24 cellular contexts compared by ENCODE assay signal in genomic region chr17:80749611-80750010, GRCh38.
DNase-seq lines count a peak whose midpoint lies in the region; ATAC-seq and TF ChIP-seq lines count a peak whose summit lies in the region.
"Had no signal": no experiment of that assay in that cellular context is flagged by ENCODE, and none has a peak within 500 bp of the region (broad histone marks: within the 10 kb centered on the region; RNA-seq: fewer than 3 reads in every experiment).

No MANE protein-coding gene starts in this region.

- POLR2A ChIA-PET in IMR-90 (lab: Charles Lee; ENCODE audit: unreplicated experiment), result no interaction called here

- no peak overlapping the region for H3K14ac ChIP-seq in IMR-90 (replicated peaks; ENCODE audit: low read depth, low read length)

- H4K8ac ChIP-seq in IMR-90 (ENCODE audit: low read depth in 2 of 2, low read length in 2 of 2), result no peak overlapping the region; a peak in 1 of 4 replicates

- peaks cover 41% of the 10 kb centered on the region for H3K36me3 Mint-ChIP-seq in T-helper 2 cell treated with Interferon-gamma antibody and Interleukin-4, amounts not matched to agents 5 μg/mL and 100 μg/mL, for 36 hours (ENCODE audit: low read depth)
- peaks cover 34% of the 10 kb centered on the region for H3K36me3 Mint-ChIP-seq in activated naive CD8-positive, alpha-beta T cell treated with anti-CD3 and anti-CD28 coated beads, Interleukin-2, amount 50 U/mL, for 24 hours (ENCODE audit: low read depth)
- H3K36me3 Mint-ChIP-seq in natural killer cell treated with Interleukin-12 subunit alpha and Interleukin-12 subunit beta and Interleukin-15 and Interleukin-18, amount 100 ng/mL, for 72 hours, result no peaks in the 10 kb centered on the region

- no peak overlapping the region for H2AFZ ChIP-seq in IMR-90 (replicated peaks; ENCODE audit: low read length, poor library complexity)

- no peak for DNase-seq in T-helper 2 cell treated with Interferon-gamma antibody and Interleukin-4, amounts not matched to agents 5 μg/mL and 100 μg/mL, for 36 hours (ENCODE audit: low spot score)
- DNase-seq in T-helper 2 cell, result no peak
- DNase-seq in IMR-90, result no peak
- DNase-seq in activated naive CD8-positive, alpha-beta T cell treated with anti-CD3 and anti-CD28 coated beads, Interleukin-2, amount 50 U/mL, for 24 hours, result no peak
- no peak for DNase-seq in gastrocnemius medialis
- no peak for DNase-seq in middle frontal gyrus (ENCODE audit: extremely low spot score, low spot score)
- DNase-seq in natural killer cell treated with Interleukin-12 subunit alpha and Interleukin-12 subunit beta and Interleukin-15 and Interleukin-18, amount 100 ng/mL, for 72 hours (ENCODE audit: low spot score), result no peak
- DNase-seq: CD4-positive, CD25-positive, alpha-beta regulatory T cell; central memory CD4-positive, alpha-beta T cell; heart left ventricle; left cardiac atrium; mammary epithelial cell; NCI-H1092 treated with DMSO at 0.1 percent for 48 hours; NCI-H187 treated with DMSO at 0.1 percent for 48 hours; NCI-H526; nucleus accumbens; small intestine; stimulated activated CD4-positive, alpha-beta T cell treated with anti-CD3 and anti-CD28 coated beads, Interleukin-1b, Interleukin-23, amount 100 ng/mL, for 48 hours; T-helper 1 cell had no signal

- H3K4me3 ChIP-seq in IMR-90 (ENCODE audit: insufficient read depth, low read depth, low read length) (no peak overlapping the region), gastrocnemius medialis (no peak overlapping the region)
- H3K4me3 ChIP-seq: HAP-1, heart left ventricle, SJSA1 had no signal

- no peak overlapping the region for H2BK15ac ChIP-seq in IMR-90 (ENCODE audit: low read depth, low read length)

- in situ Hi-C loops in IMR-90 (cut with MboI; ENCODE audit: low sequenced_read_pairs) (no loop called here), gastrocnemius medialis (cut with MboI; ENCODE audit: low sequenced_read_pairs in 4 of 4) (no loop called here)

- no peak overlapping the region for H2AK9ac ChIP-seq in IMR-90 (replicated peaks; ENCODE audit: low read depth, low read length, poor library complexity)

- H3K4ac ChIP-seq in IMR-90 (ENCODE audit: low read depth, low read length), result no peak overlapping the region

- TF ChIP-seq POLR2A in IMR-90 (IDR thresholded peaks at IDR 0.05; ENCODE audit: low read depth, low read length) (no peak), gastrocnemius medialis (IDR thresholded peaks at IDR 0.05) (no peak)

- H3K4me1 ChIP-seq in IMR-90 (ENCODE audit: control insufficient read depth, insufficient read depth, low read length) (peaks cover 18% of the 10 kb centered on the region), gastrocnemius medialis (peaks cover 35 to 45% of the 10 kb centered on the region in 2 donors)
- H3K4me1 ChIP-seq: HAP-1 had no signal

- no peak for TF ChIP-seq RAD21 in IMR-90 (IDR thresholded peaks at IDR 0.05; ENCODE audit: low read length)

- H2BK20ac ChIP-seq in IMR-90 (ENCODE audit: low read depth, low read length), result no peak overlapping the region

- H3K36me3 ChIP-seq in IMR-90 (ENCODE audit: control insufficient read depth, insufficient read depth, low read length) (peaks cover 8% of the 10 kb centered on the region), gastrocnemius medialis (peaks cover 0 to 7% of the 10 kb centered on the region in 2 donors)
- H3K36me3 ChIP-seq: HAP-1 had no signal

- H2BK5ac ChIP-seq in IMR-90 (ENCODE audit: low read depth, low read length, poor library complexity, severe bottlenecking), result no peak overlapping the region

- H3K27me3 ChIP-seq in IMR-90 (ENCODE audit: control insufficient read depth, insufficient read depth, low read length), result no peaks in the 10 kb centered on the region
- H3K27me3 ChIP-seq in gastrocnemius medialis, result no peaks in the 10 kb centered on the region
- H3K27me3 ChIP-seq: heart left ventricle, SJSA1 had no signal

- WGBS in IMR-90 (ENCODE audit: extremely low coverage in 2 of 2, insufficient read length in 1 of 2), 2 experiments, result no CpG with 5 or more reads among the region's 3 CpGs

- 0 out of 2 replicates have a peak overlapping the region, but pooled peaks have one; percentile 9 for H2AK5ac ChIP-seq in IMR-90 (ENCODE audit: low read depth, low read length)

- no peak overlapping the region for H3K4me2 ChIP-seq in IMR-90 (ENCODE audit: low read depth, low read length)

- no peaks in the 10 kb centered on the region for H3K9me3 ChIP-seq in IMR-90 (ENCODE audit: control insufficient read depth, insufficient read depth, low read length)
- no peaks in the 10 kb centered on the region for H3K9me3 ChIP-seq in gastrocnemius medialis
- H3K9me3 ChIP-seq: HAP-1, heart left ventricle, SJSA1 had no signal

- no TSS peak for BruUV-seq in IMR-90 (replicated peaks; lab: Mats Ljungman, UMichigan)

- no peaks in the 10 kb centered on the region for H3K27me3 Mint-ChIP-seq in T-helper 2 cell treated with Interferon-gamma antibody and Interleukin-4, amounts not matched to agents 5 μg/mL and 100 μg/mL, for 36 hours (ENCODE audit: low read depth)
- no peaks in the 10 kb centered on the region for H3K27me3 Mint-ChIP-seq in activated naive CD8-positive, alpha-beta T cell treated with anti-CD3 and anti-CD28 coated beads, Interleukin-2, amount 50 U/mL, for 24 hours
- H3K27me3 Mint-ChIP-seq in natural killer cell treated with Interleukin-12 subunit alpha and Interleukin-12 subunit beta and Interleukin-15 and Interleukin-18, amount 100 ng/mL, for 72 hours, result no peaks in the 10 kb centered on the region
- H3K27me3 Mint-ChIP-seq: CD4-positive, CD25-positive, alpha-beta regulatory T cell had no signal

- H2BK120ac ChIP-seq in IMR-90 (ENCODE audit: low read depth, low read length), result no peak overlapping the region

- H3K56ac ChIP-seq in IMR-90 (ENCODE audit: extremely low read depth, insufficient read depth, low read length), result no peak overlapping the region

- dilution Hi-C loops in IMR-90 (cut with HindIII; ENCODE audit: low sequenced_read_pairs, unreplicated experiment), result no loop called here

- H3K4me1 Mint-ChIP-seq in T-helper 2 cell treated with Interferon-gamma antibody and Interleukin-4, amounts not matched to agents 5 μg/mL and 100 μg/mL, for 36 hours (ENCODE audit: low read depth), result peaks cover 44% of the 10 kb centered on the region
- H3K4me1 Mint-ChIP-seq in activated naive CD8-positive, alpha-beta T cell treated with anti-CD3 and anti-CD28 coated beads, Interleukin-2, amount 50 U/mL, for 24 hours, result peaks cover 62% of the 10 kb centered on the region
- H3K4me1 Mint-ChIP-seq in natural killer cell treated with Interleukin-12 subunit alpha and Interleukin-12 subunit beta and Interleukin-15 and Interleukin-18, amount 100 ng/mL, for 72 hours (ENCODE audit: low read depth in 2 of 2), result peaks cover 0 to 3% of the 10 kb centered on the region in 2 donors

- no peak overlapping the region for H3K23ac ChIP-seq in IMR-90 (ENCODE audit: low read depth, low read length)

- peaks cover 16% of the 10 kb centered on the region for H3K9me1 ChIP-seq in IMR-90 (ENCODE audit: insufficient read depth, low read length)

- no peak for ATAC-seq in IMR-90 (ENCODE audit: low read depth)
- no peak for ATAC-seq in activated naive CD8-positive, alpha-beta T cell treated with anti-CD3 and anti-CD28 coated beads, Interleukin-2, amount 50 U/mL, for 24 hours
- no peak for ATAC-seq in gastrocnemius medialis
- no peak for ATAC-seq in GM21528 (IDR thresholded peaks at IDR 0.05; ENCODE audit: low FRiP score, unreplicated experiment)
- ATAC-seq in natural killer cell treated with Interleukin-12 subunit alpha and Interleukin-12 subunit beta and Interleukin-15 and Interleukin-18, amount 100 ng/mL, for 72 hours, result no peak

- H3K27ac Mint-ChIP-seq in T-helper 2 cell treated with Interferon-gamma antibody and Interleukin-4, amounts not matched to agents 5 μg/mL and 100 μg/mL, for 36 hours, result peak overlapping the region; percentile 26
- peak overlapping the region; percentile 52 for H3K27ac Mint-ChIP-seq in activated naive CD8-positive, alpha-beta T cell treated with anti-CD3 and anti-CD28 coated beads, Interleukin-2, amount 50 U/mL, for 24 hours
- no peak overlapping the region for H3K27ac Mint-ChIP-seq in natural killer cell treated with Interleukin-12 subunit alpha and Interleukin-12 subunit beta and Interleukin-15 and Interleukin-18, amount 100 ng/mL, for 72 hours

- H3K18ac ChIP-seq in IMR-90 (ENCODE audit: low read depth, low read length), result no peak overlapping the region

- H3K79me1 ChIP-seq in IMR-90 (ENCODE audit: low read depth in 1 of 2, low read length in 2 of 2), result peaks cover 10 to 45% of the 10 kb centered on the region in 2 experiments; a peak in 3 of 4 replicates

- H4K20me1 ChIP-seq in IMR-90 (ENCODE audit: insufficient read depth, low read length), result no peaks in the 10 kb centered on the region

- TF ChIP-seq CTCF in IMR-90 (conservative IDR thresholded peaks at IDR 0.05; ENCODE audit: low read depth, low read length) (no peak), gastrocnemius medialis (IDR thresholded peaks at IDR 0.05 in 4 of 5, conservative IDR thresholded peaks at IDR 0.05 in 1 of 5) (no peak)

- H3K4me3 Mint-ChIP-seq in T-helper 2 cell treated with Interferon-gamma antibody and Interleukin-4, amounts not matched to agents 5 μg/mL and 100 μg/mL, for 36 hours, result no peak overlapping the region
- no peak overlapping the region for H3K4me3 Mint-ChIP-seq in activated naive CD8-positive, alpha-beta T cell treated with anti-CD3 and anti-CD28 coated beads, Interleukin-2, amount 50 U/mL, for 24 hours
- no peak overlapping the region for H3K4me3 Mint-ChIP-seq in natural killer cell treated with Interleukin-12 subunit alpha and Interleukin-12 subunit beta and Interleukin-15 and Interleukin-18, amount 100 ng/mL, for 72 hours
- H3K4me3 Mint-ChIP-seq: CD4-positive, CD25-positive, alpha-beta regulatory T cell had no signal

- intact Hi-C loops in IMR-90 (cut with micrococcal nuclease), result no loop called here
- intact Hi-C loops in gastrocnemius medialis (cut with DNase I; ENCODE audit: low total_unique reads), result loop anchor here (2.0 kb wide), 2 partner anchors 77 to 107 kb away; no protein-coding TSS in a partner anchor

- no peak overlapping the region for H3K9ac ChIP-seq in IMR-90 (ENCODE audit: low read depth, low read length)

- no peak overlapping the region for H4K5ac ChIP-seq in IMR-90 (ENCODE audit: low read depth, low read length)

- H4K91ac ChIP-seq in IMR-90 (ENCODE audit: insufficient read depth, low read depth, low read length), result peak overlapping the region; percentile 35; the same call in 1 of the 2 replicates

- H3K9me3 Mint-ChIP-seq in T-helper 2 cell treated with Interferon-gamma antibody and Interleukin-4, amounts not matched to agents 5 μg/mL and 100 μg/mL, for 36 hours, result no peaks in the 10 kb centered on the region
- peaks cover 7% of the 10 kb centered on the region for H3K9me3 Mint-ChIP-seq in activated naive CD8-positive, alpha-beta T cell treated with anti-CD3 and anti-CD28 coated beads, Interleukin-2, amount 50 U/mL, for 24 hours
- no peaks in the 10 kb centered on the region for H3K9me3 Mint-ChIP-seq in natural killer cell treated with Interleukin-12 subunit alpha and Interleukin-12 subunit beta and Interleukin-15 and Interleukin-18, amount 100 ng/mL, for 72 hours
- H3K9me3 Mint-ChIP-seq: CD4-positive, CD25-positive, alpha-beta regulatory T cell had no signal

- no peak overlapping the region for H3K27ac ChIP-seq in IMR-90 (ENCODE audit: insufficient read depth, low read length)
- peak overlapping the region; percentile 93 to 96 (median 96) for H3K27ac ChIP-seq in gastrocnemius medialis
- H3K27ac ChIP-seq: 22Rv1, HL-60, SJSA1 had no signal

- CTCF ChIA-PET in IMR-90 (lab: Yijun Ruan, JAX), result no interaction called here

Comparison
In these comparisons a context has a peak if more than half of its experiments do, and no peak if none do; other contexts are left out.
1. H3K27ac Mint-ChIP-seq: peak in T-helper 2 cell treated with Interferon-gamma antibody and Interleukin-4, amounts not matched to agents 5 μg/mL and 100 μg/mL, for 36 hours (single experiment) and activated naive CD8-positive, alpha-beta T cell treated with anti-CD3 and anti-CD28 coated beads, Interleukin-2, amount 50 U/mL, for 24 hours (single experiment); none in natural killer cell treated with Interleukin-12 subunit alpha and Interleukin-12 subunit beta and Interleukin-15 and Interleukin-18, amount 100 ng/mL, for 72 hours (0 of 2).